ENCODE assay signal across 16 cellular contexts in the genomic region with DNA sequence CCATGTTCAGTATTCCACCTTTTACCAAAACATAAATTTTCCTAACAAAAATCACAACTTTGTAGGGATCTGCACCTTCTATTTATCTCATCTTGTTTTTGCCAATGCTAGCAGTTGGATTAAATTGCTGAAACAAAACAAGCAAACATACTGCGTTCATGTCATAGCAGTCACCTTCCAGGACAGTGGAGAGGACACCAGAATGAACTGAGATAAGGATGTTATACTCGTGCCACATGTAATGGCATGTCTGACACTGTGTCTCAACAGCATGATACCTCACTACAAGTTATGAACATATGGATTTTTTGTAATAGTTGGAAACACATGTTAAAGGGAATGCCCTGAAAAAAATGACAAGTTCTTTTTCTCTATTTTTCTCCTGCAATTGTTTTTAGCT.
DNase-seq lines count a peak whose midpoint lies in the region; ATAC-seq and TF ChIP-seq lines count a peak whose summit lies in the region.
"Had no signal": no experiment of that assay in that cellular context is flagged by ENCODE, and none has a peak within 500 bp of the region (broad histone marks: within the 10 kb centered on the region; RNA-seq: fewer than 3 reads in every experiment).

No MANE protein-coding gene starts in this region.

- no peak overlapping the region for H3K4me3 ChIP-seq in right atrium auricular region
- no peak overlapping the region for H3K4me3 ChIP-seq in PC-3 (ENCODE audit: low read length)
- H3K4me3 ChIP-seq: A549, HAP-1, K562 had no signal

- TF ChIP-seq CTCF in right atrium auricular region (IDR thresholded peaks at IDR 0.05) (no peak), PC-3 (conservative IDR thresholded peaks at IDR 0.05; ENCODE audit: low read depth, low read length) (no peak)

- no peaks in the 10 kb centered on the region for H3K36me3 ChIP-seq in right atrium auricular region
- no peaks in the 10 kb centered on the region for H3K36me3 ChIP-seq in PC-3 (ENCODE audit: low read depth, low read length)
- H3K36me3 ChIP-seq: HAP-1 had no signal

- peak; percentile 50 for ATAC-seq in Right ventricle myocardium inferior
- ATAC-seq in PC-3 = no peak
- ATAC-seq: A549, K562 had no signal

- intact Hi-C loops in Right ventricle myocardium inferior (cut with DNase I) (no loop called here), PC-3 (cut with micrococcal nuclease) (loop anchor here (1.0 to 2.0 kb wide), 5 partner anchors 19 to 120 kb away; no protein-coding TSS in a partner anchor)

- H3K79me2 ChIP-seq in PC-3 (ENCODE audit: low read length) = no peaks in the 10 kb centered on the region

- no TSS peak for BruUV-seq in PC-3 (replicated peaks; lab: Mats Ljungman, UMichigan)

- no peak overlapping the region for H3K27ac ChIP-seq in right atrium auricular region
- H3K27ac ChIP-seq in PC-3 (ENCODE audit: low read length) = peak overlapping the region; percentile 94
- H3K27ac ChIP-seq in epithelial cell of prostate = peak overlapping the region; percentile 74
- H3K27ac ChIP-seq: 22Rv1, A549, C4-2B had no signal

- POLR2A ChIA-PET in PC-3 (lab: Charles Lee; ENCODE audit: unreplicated experiment) = no interaction called here

- peaks cover 17% of the 10 kb centered on the region for H3F3A ChIP-seq in PC-3 (ENCODE audit: low read length, unreplicated experiment)

- H3K9me2 ChIP-seq in PC-3 (replicated peaks; ENCODE audit: low read length) = no peaks in the 10 kb centered on the region

- peak overlapping the region; percentile 56 for H3K4me2 ChIP-seq in PC-3 (ENCODE audit: low read length)
- H3K4me2 ChIP-seq: A549 had no signal

- CTCF ChIA-PET in PC-3 (lab: Charles Lee) = no interaction called here

- no peaks in the 10 kb centered on the region for H4K20me1 ChIP-seq in PC-3 (ENCODE audit: low read length)

- no peak overlapping the region for H2AFZ ChIP-seq in PC-3 (ENCODE audit: low read length)

- H3K27me3 ChIP-seq in right atrium auricular region = no peaks in the 10 kb centered on the region
- no peaks in the 10 kb centered on the region for H3K27me3 ChIP-seq in PC-3 (ENCODE audit: low read length)

- DNase-seq in Right ventricle myocardium inferior (ENCODE audit: missing footprints) (no peak), right atrium auricular region (ENCODE audit: low spot score) (no peak), PC-3 (no peak), epithelial cell of prostate (ENCODE audit: low read depth, low spot score) (no peak), NCI-H2029 treated with DMSO at 0.1 percent for 48 hours (lab: John Stamatoyannopoulos, UW) (no peak), HT-29 (ENCODE audit: low spot score) (no peak)
- DNase-seq in activated CD4-positive, alpha-beta T cell treated with anti-CD3 and anti-CD28 coated beads for 4 hours = no peak
- DNase-seq: AML-193; CD4-positive, alpha-beta T cell; DMS79 treated with DMSO at 0.1 percent for 48 hours; GF-D8 had no signal

- H3K4me1 ChIP-seq in right atrium auricular region (no peaks in the 10 kb centered on the region), PC-3 (ENCODE audit: insufficient read depth, low read length) (peaks cover 55% of the 10 kb centered on the region)
- H3K4me1 ChIP-seq: A549 had no signal

- H3K9ac ChIP-seq in PC-3 (ENCODE audit: low read length) = 0 out of 2 replicates have a peak overlapping the region, but pooled peaks have one; percentile 9

- no peaks in the 10 kb centered on the region for H3K9me3 ChIP-seq in right atrium auricular region
- no peaks in the 10 kb centered on the region for H3K9me3 ChIP-seq in PC-3 (ENCODE audit: low read length)
- H3K9me3 ChIP-seq: A549, HAP-1 had no signal

Comparison
In these comparisons a context has a peak if more than half of its experiments do, and no peak if none do; other contexts are left out.
1. H3K27ac ChIP-seq: peak in PC-3 (single experiment) and epithelial cell of prostate (single experiment); none in right atrium auricular region (0 of 2).